ENCODE assay signal across 29 cellular contexts in genomic region chr6:164856138-164856537, GRCh38.
"Had no signal": no experiment of that assay in that cellular context is flagged by ENCODE, and none has a peak within 500 bp of the region (broad histone marks: within the 10 kb centered on the region; RNA-seq: fewer than 3 reads in every experiment).

No MANE protein-coding gene starts in this region.

- DNase-seq: heart right ventricle; immature natural killer cell; kidney; left colon; left lung; lower lobe of right lung; mammary epithelial cell; mesenchymal stem cell; naive B cell; natural killer cell; nephron progenitor cell; ovary; retina; right cardiac atrium; stimulated activated CD4-positive, alpha-beta T cell treated with anti-CD3 and anti-CD28 coated beads, Interleukin-12 subunit alpha, Interleukin-12 subunit beta, amount 100 ng/mL, for 4 hours; stimulated activated CD4-positive, alpha-beta T cell treated with anti-CD3 and anti-CD28 coated beads, Interleukin-15, amount 100 ng/mL, for 24 hours; stimulated activated CD4-positive, alpha-beta T cell treated with anti-CD3 and anti-CD28 coated beads, Interleukin-2, amount 100 ng/mL, for 24 hours; stimulated activated CD4-positive, alpha-beta T cell treated with anti-CD3 and anti-CD28 coated beads, Interleukin-4, amount 100 ng/mL, for 1 hour; stimulated activated naive B cell treated with anti-CD40 and anti-IgM and Interleukin-4, amounts not matched to agents 10 μg/mL and 1 μg/mL and 100 μg/mL, for 72 hours; stimulated activated naive CD8-positive, alpha-beta T cell treated with anti-CD3 and anti-CD28 coated beads, Interleukin-15, Interleukin-2, amounts not matched to agents 100 U/mL and 50 U/mL, for 24 hours; stomach; tibial artery; uterus had no signal

- H3K4me1 Mint-ChIP-seq: immature natural killer cell; mesothelial cell of epicardium; naive B cell; natural killer cell; nephron progenitor cell; stimulated activated naive B cell treated with anti-CD40 and anti-IgM and Interleukin-4, amounts not matched to agents 10 μg/mL and 1 μg/mL and 100 μg/mL, for 72 hours had no signal

- H3K27me3 Mint-ChIP-seq: naive B cell; stimulated activated naive B cell treated with anti-CD40 and anti-IgM and Interleukin-4, amounts not matched to agents 10 μg/mL and 1 μg/mL and 100 μg/mL, for 72 hours; type B pancreatic cell had no signal

- H3K4me3 ChIP-seq: heart right ventricle, hepatocyte, left lung, lower lobe of right lung, ovary, prostate gland, skin epidermis, stomach, thoracic aorta, tibial artery, uterus had no signal

- H3K4me3 Mint-ChIP-seq: immature natural killer cell; mesothelial cell of epicardium; naive B cell; natural killer cell; nephron progenitor cell; stimulated activated naive B cell treated with anti-CD40 and anti-IgM and Interleukin-4, amounts not matched to agents 10 μg/mL and 1 μg/mL and 100 μg/mL, for 72 hours; type B pancreatic cell had no signal

- H3K27me3 ChIP-seq: heart right ventricle, hepatocyte, left lung, ovary, stomach, tibial artery, uterus had no signal

- H3K27ac ChIP-seq: heart right ventricle, hepatocyte, left lung, lower lobe of right lung, ovary, prostate gland, skin epidermis, stomach, thoracic aorta, tibial artery, uterus had no signal

- H3K27ac Mint-ChIP-seq: immature natural killer cell; mesothelial cell of epicardium; naive B cell; natural killer cell; nephron progenitor cell; stimulated activated naive B cell treated with anti-CD40 and anti-IgM and Interleukin-4, amounts not matched to agents 10 μg/mL and 1 μg/mL and 100 μg/mL, for 72 hours; type B pancreatic cell had no signal

- H3K36me3 Mint-ChIP-seq: immature natural killer cell; mesothelial cell of epicardium; naive B cell; natural killer cell; stimulated activated naive B cell treated with anti-CD40 and anti-IgM and Interleukin-4, amounts not matched to agents 10 μg/mL and 1 μg/mL and 100 μg/mL, for 72 hours; type B pancreatic cell had no signal

- H3K9me3 Mint-ChIP-seq: mesothelial cell of epicardium, nephron progenitor cell, type B pancreatic cell had no signal

- H3K9me3 ChIP-seq: heart right ventricle, left lung, lower lobe of right lung, ovary, prostate gland, stomach, thoracic aorta, tibial artery, uterus had no signal

- H3K4me1 ChIP-seq: left lung, lower lobe of right lung, prostate gland, stomach, tibial artery, uterus had no signal

- H3K36me3 ChIP-seq: heart right ventricle, left lung, lower lobe of right lung, ovary, prostate gland, stomach, thoracic aorta, tibial artery, uterus had no signal
